In genomic region chr17:35773674-35774425, GRCh38 we compare ENCODE assay signal across 18 cellular contexts. TPM values are rescaled to one million over a fixed set of nuclear protein-coding genes. Genes with fewer than 3 reads are reported as not detected.
DNase-seq lines count a peak whose midpoint lies in the region; ATAC-seq, FAIRE-seq and TF ChIP-seq lines count a peak whose summit lies in the region.
"Had no signal": no experiment of that assay in that cellular context is flagged by ENCODE, and none has a peak within 500 bp of the region (broad histone marks: within the 10 kb centered on the region; RNA-seq: fewer than 3 reads in every experiment).

No MANE protein-coding gene starts in this region.

- H4K91ac ChIP-seq in mesenchymal stem cell (ENCODE audit: low read length) = peak overlapping the region; percentile 52

- H2AFZ ChIP-seq in astrocyte (ENCODE audit: low read depth, low read length) (peak overlapping the region; percentile 70), mesenchymal stem cell (ENCODE audit: low read depth, low read length) (no peak overlapping the region)

- no peak overlapping the region for H3K9ac ChIP-seq in astrocyte (ENCODE audit: low read length)
- H3K9ac ChIP-seq in mesenchymal stem cell (ENCODE audit: low read length) = no peak overlapping the region

- H3K27ac ChIP-seq in astrocyte (ENCODE audit: low read depth, low read length) (no peak overlapping the region), mesenchymal stem cell (ENCODE audit: low read length, poor library complexity, severe bottlenecking) (no peak overlapping the region)

- H3K4me2 ChIP-seq in astrocyte (ENCODE audit: low read length) (peak overlapping the region; percentile 48), mesenchymal stem cell (ENCODE audit: low read length, poor library complexity, severe bottlenecking) (no peak overlapping the region)

- H3K27ac Mint-ChIP-seq in astrocyte (ENCODE audit: unreplicated experiment) = peak overlapping the region; percentile 97
- H3K27ac Mint-ChIP-seq: activated T-helper 17 cell treated with anti-CD3 and anti-CD28 coated beads, Interleukin-2, amount 50 U/mL, for 72 hours had no signal

- no peak overlapping the region for H2AK5ac ChIP-seq in mesenchymal stem cell (ENCODE audit: low read length, severe bottlenecking)

- no peaks in the 10 kb centered on the region for H3K79me1 ChIP-seq in mesenchymal stem cell (replicated peaks; ENCODE audit: low read length, poor library complexity, severe bottlenecking)

- peak overlapping the region; percentile 38 to 46 for H3K18ac ChIP-seq in mesenchymal stem cell (ENCODE audit: low read depth in 1 of 2, low read length in 2 of 2)

- H3K9me3 Mint-ChIP-seq in astrocyte (ENCODE audit: unreplicated experiment) = no peaks in the 10 kb centered on the region
- H3K9me3 Mint-ChIP-seq: activated T-helper 17 cell treated with anti-CD3 and anti-CD28 coated beads, Interleukin-2, amount 50 U/mL, for 72 hours had no signal

- WGBS in mesenchymal stem cell = 54% methylated on average over 9 of the region's 10 CpGs

- DNase-seq in GDM1 (lab: John Stamatoyannopoulos, UW) (peak; percentile 25), astrocyte (ENCODE audit: low read depth) (no peak), mesenchymal stem cell (peak; percentile 22), sciatic nerve (ENCODE audit: low spot score) (no peak), frontal cortex (ENCODE audit: low spot score in 2 of 2) (no peak), CD1c-positive myeloid dendritic cell (ENCODE audit: extremely low spot score) (no peak), H54 (ENCODE audit: insufficient read length, low spot score) (no peak)
- DNase-seq: activated CD4-positive, alpha-beta T cell treated with anti-CD3 and anti-CD28 coated beads, Interleukin-2, amount 50 U/mL, for 48 hours; mammary epithelial cell; NCI-H1436; NCI-H524; Peyer's patch had no signal

- H2BK12ac ChIP-seq in mesenchymal stem cell (ENCODE audit: low read length in 2 of 2) = peak overlapping the region; percentile 61 to 90

- peak overlapping the region in 1 of 2 experiments; percentile 89 for H3K14ac ChIP-seq in mesenchymal stem cell (ENCODE audit: low read length in 2 of 2)

- H2BK120ac ChIP-seq in mesenchymal stem cell (ENCODE audit: low read depth, low read length) = no peak overlapping the region

- no peak overlapping the region for H2BK5ac ChIP-seq in mesenchymal stem cell (ENCODE audit: low read depth, low read length, poor library complexity, severe bottlenecking)

- no peak for TF ChIP-seq POLR2A in H54 (IDR thresholded peaks at IDR 0.05; ENCODE audit: low read depth, low read length)

- H3K4me3 Mint-ChIP-seq in astrocyte (ENCODE audit: unreplicated experiment) = peak overlapping the region; percentile 57
- H3K4me3 Mint-ChIP-seq: activated T-helper 17 cell treated with anti-CD3 and anti-CD28 coated beads, Interleukin-2, amount 50 U/mL, for 72 hours had no signal

- H3K4me3 ChIP-seq in astrocyte (ENCODE audit: insufficient read depth, low read depth, low read length) = no peak overlapping the region
- no peak overlapping the region for H3K4me3 ChIP-seq in mesenchymal stem cell (ENCODE audit: insufficient read depth in 1 of 2, low read depth in 1 of 2, low read length in 2 of 2)
- H3K4me3 ChIP-seq: Peyer's patch had no signal

- H3K36me3 ChIP-seq in astrocyte (ENCODE audit: insufficient read depth, low read length) = no peaks in the 10 kb centered on the region
- H3K36me3 ChIP-seq in mesenchymal stem cell (ENCODE audit: control insufficient read depth in 1 of 2, insufficient read depth in 2 of 2, low read depth in 1 of 2, low read length in 2 of 2) = no peaks in the 10 kb centered on the region
- H3K36me3 ChIP-seq: Peyer's patch had no signal

- peaks cover 41% of the 10 kb centered on the region for H3K4me1 Mint-ChIP-seq in astrocyte (ENCODE audit: low read depth, unreplicated experiment)
- H3K4me1 Mint-ChIP-seq: activated T-helper 17 cell treated with anti-CD3 and anti-CD28 coated beads, Interleukin-2, amount 50 U/mL, for 72 hours had no signal

- peaks cover 5% of the 10 kb centered on the region for H3K27me3 ChIP-seq in astrocyte (ENCODE audit: insufficient read depth, low read length)
- peaks cover 36 to 75% of the 10 kb centered on the region in 2 experiments for H3K27me3 ChIP-seq in mesenchymal stem cell (ENCODE audit: control insufficient read depth in 1 of 2, insufficient read depth in 1 of 2, low read length in 2 of 2)
- H3K27me3 ChIP-seq: Peyer's patch had no signal

- no peaks in the 10 kb centered on the region for H3K9me3 ChIP-seq in astrocyte (ENCODE audit: insufficient read depth, low read depth, low read length)
- H3K9me3 ChIP-seq in mesenchymal stem cell (ENCODE audit: control insufficient read depth, low read length) = no peaks in the 10 kb centered on the region
- H3K9me3 ChIP-seq: Peyer's patch had no signal

- no peaks in the 10 kb centered on the region for H3K36me3 Mint-ChIP-seq in astrocyte (ENCODE audit: low read depth, unreplicated experiment)

- H4K8ac ChIP-seq in mesenchymal stem cell (ENCODE audit: low read length) = peak overlapping the region; percentile 50

- peaks cover 13% of the 10 kb centered on the region for H3K27me3 Mint-ChIP-seq in astrocyte (ENCODE audit: low read depth, unreplicated experiment)

- H3K4ac ChIP-seq in mesenchymal stem cell (ENCODE audit: low read depth in 1 of 2, low read length in 2 of 2) = peak overlapping the region; percentile 16 to 28

- ATAC-seq in sciatic nerve (peak; percentile 86), HG03095 (IDR thresholded peaks at IDR 0.05; ENCODE audit: unreplicated experiment) (no peak)
- ATAC-seq: activated T-helper 17 cell treated with anti-CD3 and anti-CD28 coated beads, Interleukin-2, amount 50 U/mL, for 72 hours had no signal

- intact Hi-C loops in sciatic nerve (cut with DNase I) = no loop called here

- no peak overlapping the region for H3K23ac ChIP-seq in mesenchymal stem cell (ENCODE audit: low read length in 2 of 2)

- no peaks in the 10 kb centered on the region for H3K79me2 ChIP-seq in astrocyte (ENCODE audit: insufficient read depth, low read length)

- FAIRE-seq in astrocyte (lab: Jason Lieb, UNC) (no peak), frontal cortex (lab: Jason Lieb, UNC) (no peak), H54 (lab: Jason Lieb, UNC) (no peak)
- FAIRE-seq: bronchial epithelial cell had no signal

- H3K4me1 ChIP-seq in astrocyte (ENCODE audit: insufficient read depth, low read length) (peaks cover 23% of the 10 kb centered on the region), mesenchymal stem cell (ENCODE audit: control insufficient read depth, insufficient read depth, low read depth, low read length) (peaks cover 5% of the 10 kb centered on the region)

- H4K20me1 ChIP-seq in astrocyte (ENCODE audit: insufficient read depth, low read length) = no peaks in the 10 kb centered on the region

- H2BK15ac ChIP-seq in mesenchymal stem cell (ENCODE audit: low read depth, poor library complexity, severe bottlenecking) = peak overlapping the region; percentile 19

- no peak for TF ChIP-seq CTCF in astrocyte (IDR thresholded peaks at IDR 0.05; ENCODE audit: insufficient read depth, low read depth, low read length)

RNA-seq across cellular contexts. Expression of gene C17orf50, which starts 13.2 kb away (rescaled TPM):
- total RNA-seq in astrocyte (not detected in 2 replicates), sciatic nerve (not detected), frontal cortex (0.41 TPM)
- polyA plus RNA-seq in mesenchymal stem cell (2013, experiment 1 of 2) = not detected
- not detected for polyA plus RNA-seq in mesenchymal stem cell (2013, experiment 2 of 2)
- total RNA-seq: activated T-helper 17 cell treated with anti-CD3 and anti-CD28 coated beads, Interleukin-2, amount 50 U/mL, for 72 hours; bronchial epithelial cell; mammary epithelial cell; Peyer's patch; T-helper 2 cell treated with Interferon-gamma antibody and Interleukin-4, amounts not matched to agents 100 ng/mL and 5 ng/mL, for 36 hours; urinary bladder had no signal
- polyA plus RNA-seq: mammary epithelial cell, urinary bladder had no signal

RNA-seq across cellular contexts. Expression of gene GAS2L2, which starts 20.8 kb away (rescaled TPM):
- total RNA-seq in astrocyte (0.07 TPM in 1 of 2 replicates, not detected in the other), sciatic nerve (0.13 TPM), frontal cortex (under 0.01 TPM)
- polyA plus RNA-seq in mesenchymal stem cell (2013, experiment 1 of 2) = not detected
- not detected for polyA plus RNA-seq in mesenchymal stem cell (2013, experiment 2 of 2)
- total RNA-seq: activated T-helper 17 cell treated with anti-CD3 and anti-CD28 coated beads, Interleukin-2, amount 50 U/mL, for 72 hours; bronchial epithelial cell; epithelial cell of proximal tubule; Peyer's patch; T-helper 2 cell treated with Interferon-gamma antibody and Interleukin-4, amounts not matched to agents 100 ng/mL and 5 ng/mL, for 36 hours; urinary bladder had no signal

RNA-seq across cellular contexts. Expression of gene MMP28, which starts 21.6 kb away (rescaled TPM):
- total RNA-seq in astrocyte (1.2 and 2.6 TPM in 2 replicates), sciatic nerve (61.5 TPM), frontal cortex (9.4 TPM)
- 4.8 TPM for polyA plus RNA-seq in mesenchymal stem cell (2013, experiment 1 of 2)
- polyA plus RNA-seq in mesenchymal stem cell (2013, experiment 2 of 2) = 4.7 TPM
- total RNA-seq: activated T-helper 17 cell treated with anti-CD3 and anti-CD28 coated beads, Interleukin-2, amount 50 U/mL, for 72 hours; epithelial cell of proximal tubule; T-helper 2 cell treated with Interferon-gamma antibody and Interleukin-4, amounts not matched to agents 100 ng/mL and 5 ng/mL, for 36 hours had no signal

RNA-seq across cellular contexts. Expression of gene TAF15, which starts 35.4 kb away (rescaled TPM):
- 153 and 156 TPM in 2 replicates for total RNA-seq in astrocyte
- polyA plus RNA-seq in mesenchymal stem cell (2013, experiment 1 of 2) = 77.4 TPM
- polyA plus RNA-seq in mesenchymal stem cell (2013, experiment 2 of 2) = 77.5 TPM
- total RNA-seq in sciatic nerve = 183 TPM
- total RNA-seq in frontal cortex = 48.1 TPM

RNA-seq across cellular contexts. Expression of gene RASL10B, which starts 42.4 kb away (rescaled TPM):
- 19.1 and 21.7 TPM in 2 replicates for total RNA-seq in astrocyte
- polyA plus RNA-seq in mesenchymal stem cell (2013, experiment 1 of 2) = 19.0 TPM
- polyA plus RNA-seq in mesenchymal stem cell (2013, experiment 2 of 2) = 18.7 TPM
- total RNA-seq in sciatic nerve = 5.4 TPM
- total RNA-seq in frontal cortex = 6.9 TPM

Comparison
In these comparisons a context has a peak if more than half of its experiments do, and no peak if none do; other contexts are left out.
1. DNase-seq: peak in GDM1 (single experiment) and mesenchymal stem cell (single experiment); none in astrocyte (single experiment), sciatic nerve (single experiment), frontal cortex (0 of 2), CD1c-positive myeloid dendritic cell (single experiment) and H54 (single experiment).